Comparison of ENCODE assay signal across 12 cellular contexts in genomic region chr3:42228796-42229195, GRCh38. TPM values are rescaled to one million over a fixed set of nuclear protein-coding genes. Genes with fewer than 3 reads are reported as not detected.
DNase-seq lines count a peak whose midpoint lies in the region; FAIRE-seq and TF ChIP-seq lines count a peak whose summit lies in the region.
"Had no signal": no experiment of that assay in that cellular context is flagged by ENCODE, and none has a peak within 500 bp of the region (broad histone marks: within the 10 kb centered on the region; RNA-seq: fewer than 3 reads in every experiment).

No MANE protein-coding gene starts in this region.

- CTCF ChIA-PET in Caco-2 (lab: Charles Lee): interaction anchor here (0.5 to 2.1 kb wide), 7 partner anchors 18 to 333 kb away, joined by 3 to 25 read pairs (median 7); partner anchors contain the start of gene VIPR1

- H3K9me3 ChIP-seq in Caco-2: no peaks in the 10 kb centered on the region
- H3K9me3 ChIP-seq: HAP-1 had no signal

- no peaks in the 10 kb centered on the region for H3K4me1 Mint-ChIP-seq in Caco-2 (ENCODE audit: low read depth, unreplicated experiment)

- BruUV-seq in Caco-2 (replicated peaks; lab: Mats Ljungman, UMichigan): no TSS peak

- H3K27me3 ChIP-seq in Caco-2 (replicated peaks; ENCODE audit: control insufficient read depth, insufficient read depth, low read length): no peaks in the 10 kb centered on the region
- no peaks in the 10 kb centered on the region for H3K27me3 ChIP-seq in H7 (ENCODE audit: control insufficient read depth, insufficient read depth, low read length)

- H3K27me3 Mint-ChIP-seq in Caco-2 (ENCODE audit: insufficient read depth, unreplicated experiment): no peaks in the 10 kb centered on the region

- H3K4me3 Mint-ChIP-seq in Caco-2 (ENCODE audit: unreplicated experiment): no peak overlapping the region
- H3K4me3 Mint-ChIP-seq: central memory CD8-positive, alpha-beta T cell had no signal

- peaks cover 20% of the 10 kb centered on the region for H3K36me3 Mint-ChIP-seq in Caco-2 (ENCODE audit: insufficient read depth, unreplicated experiment)

- H3K36me3 ChIP-seq in Caco-2 (ENCODE audit: control insufficient read depth, insufficient read depth, low read length): 0 out of 2 replicates have a peak, but pooled peaks cover under 1% of the 10 kb centered on the region
- peaks cover 1% of the 10 kb centered on the region for H3K36me3 ChIP-seq in H7 (replicated peaks; ENCODE audit: control insufficient read depth, insufficient read depth, low read length)
- H3K36me3 ChIP-seq: HAP-1 had no signal

- no peak overlapping the region for H3K27ac Mint-ChIP-seq in Caco-2 (ENCODE audit: unreplicated experiment)

- peak; percentile 24 to 32 for TF ChIP-seq CTCF in Caco-2 (IDR thresholded peaks at IDR 0.05; ENCODE audit: insufficient read depth in 1 of 2, low read depth in 1 of 2, low read length in 1 of 2, severe bottlenecking in 1 of 2, unreplicated experiment in 1 of 2)
- TF ChIP-seq CTCF in GM20000 (IDR thresholded peaks at IDR 0.05; ENCODE audit: extremely low read depth, missing control alignments): peak; percentile 10
- TF ChIP-seq CTCF in fibroblast of the aortic adventitia (IDR thresholded peaks at IDR 0.05; ENCODE audit: insufficient read depth, low read length): no peak

- peaks cover 4% of the 10 kb centered on the region; the same call in 1 of the 2 replicates for H3K4me1 ChIP-seq in Caco-2
- H3K4me1 ChIP-seq: HAP-1 had no signal

- no peak overlapping the region for H3K4me3 ChIP-seq in Caco-2 (ENCODE audit: low read depth, low read length)
- H3K4me3 ChIP-seq in fibroblast of the aortic adventitia (ENCODE audit: low read depth, low read length): no peak overlapping the region
- no peak overlapping the region for H3K4me3 ChIP-seq in H7 (ENCODE audit: insufficient read depth, low read depth, low read length)
- H3K4me3 ChIP-seq: HAP-1 had no signal

- FAIRE-seq in GM12892 (lab: Jason Lieb, UNC): no peak

- intact Hi-C loops in Caco-2 (cut with micrococcal nuclease; ENCODE audit: unreplicated experiment): loop anchor here (1.0 kb wide), 2 partner anchors 111 to 334 kb away; no protein-coding TSS in a partner anchor

- POLR2A ChIA-PET in Caco-2 (lab: Charles Lee): no interaction called here

- no peaks in the 10 kb centered on the region for H3K9me3 Mint-ChIP-seq in Caco-2 (ENCODE audit: unreplicated experiment)
- H3K9me3 Mint-ChIP-seq: central memory CD8-positive, alpha-beta T cell had no signal

- DNase-seq in Caco-2: peak in 1 of 2 experiments; percentile 22
- DNase-seq in GM20000 (ENCODE audit: low spot score): peak; percentile 62
- peak; percentile 5 for DNase-seq in RKO (ENCODE audit: low spot score)
- peak; percentile 14 for DNase-seq in fibroblast of the aortic adventitia (ENCODE audit: low read depth)
- no peak for DNase-seq in islet precursor cell
- DNase-seq in NCI-H1694 treated with DMSO at 0.1 percent for 48 hours (lab: John Stamatoyannopoulos, UW): no peak
- DNase-seq in GM12892 (ENCODE audit: insufficient read length): no peak
- no peak for DNase-seq in H7
- DNase-seq: activated CD4-positive, alpha-beta T cell treated with anti-CD3 and anti-CD28 coated beads, Interleukin-2, amount 50 U/mL, for 48 hours; occipital lobe had no signal

- TF ChIP-seq POLR2A in GM12892 (IDR thresholded peaks at IDR 0.05; ENCODE audit: low read depth, low read length): no peak

RNA-seq across cellular contexts. Expression of gene CCK, which starts 37.2 kb away (rescaled TPM):
- total RNA-seq in Caco-2 (2022) (0.46 TPM in 1 of 2 replicates, not detected in the other), fibroblast of the aortic adventitia (ENCODE audit: low replicate concordance) (2.3 TPM in 1 of 2 replicates, not detected in the other)
- polyA plus RNA-seq in GM12892 (2012; ENCODE audit: missing spikeins): not detected
- total RNA-seq in H7 (2014; rRNA removed; shearing (Covaris generic)): 0.14 TPM in 1 of 2 replicates, not detected in the other

Comparison
In these comparisons a context has a peak if more than half of its experiments do, and no peak if none do; other contexts are left out.
1. DNase-seq: peak in GM20000 (single experiment), RKO (single experiment) and fibroblast of the aortic adventitia (single experiment); none in islet precursor cell (single experiment), NCI-H1694 treated with DMSO at 0.1 percent for 48 hours (single experiment), GM12892 (single experiment) and H7 (single experiment).